ENCODE assay signal across 14 cellular contexts in genomic region chr14:96793547-96793946, GRCh38. TPM values are rescaled to one million over a fixed set of nuclear protein-coding genes. Genes with fewer than 3 reads are reported as not detected.
A peak's percentile ranks its signal among the peaks of the same experiment; 100 is the strongest.
DNase-seq lines count a peak whose midpoint lies in the region; ATAC-seq and TF ChIP-seq lines count a peak whose summit lies in the region.
"Had no signal": no experiment of that assay in that cellular context is flagged by ENCODE, and none has a peak within 500 bp of the region (broad histone marks: within the 10 kb centered on the region; RNA-seq: fewer than 3 reads in every experiment).

No MANE protein-coding gene starts in this region.

- H3K18ac ChIP-seq in H9 (ENCODE audit: insufficient read length, low read depth, low read length), result no peak overlapping the region

- no peak overlapping the region for H4K5ac ChIP-seq in H9 (ENCODE audit: insufficient read length, low read depth, low read length)

- H3K9me3 ChIP-seq in GM23248 (ENCODE audit: low read depth) (no peaks in the 10 kb centered on the region), PC-3 (ENCODE audit: low read length) (no peaks in the 10 kb centered on the region), H9 (ENCODE audit: control insufficient read depth, low read depth, low read length) (no peaks in the 10 kb centered on the region)

- H2BK12ac ChIP-seq in H9 (ENCODE audit: insufficient read length, low read depth, low read length), result no peak overlapping the region

- H4K20me1 ChIP-seq in GM23248 (ENCODE audit: insufficient read depth) (no peaks in the 10 kb centered on the region), PC-3 (ENCODE audit: low read length) (peaks cover 5% of the 10 kb centered on the region), H9 (ENCODE audit: control insufficient read depth, insufficient read depth, insufficient read length) (no peaks in the 10 kb centered on the region)

- no peak overlapping the region for H2BK120ac ChIP-seq in H9 (ENCODE audit: low read depth, low read length, poor library complexity, severe bottlenecking)

- POLR2A ChIA-PET in PC-3 (lab: Charles Lee; ENCODE audit: unreplicated experiment), result no interaction called here

- H3K4me1 ChIP-seq in GM23248 (ENCODE audit: insufficient read depth), result peaks cover 4% of the 10 kb centered on the region; the same call in 1 of the 2 replicates
- peaks cover 7% of the 10 kb centered on the region for H3K4me1 ChIP-seq in PC-3 (ENCODE audit: insufficient read depth, low read length)
- H3K4me1 ChIP-seq in H9 (ENCODE audit: insufficient read depth, low read length), result no peaks in the 10 kb centered on the region

- H4K8ac ChIP-seq in H9 (replicated peaks; ENCODE audit: insufficient read length, low read depth, low read length), result no peak overlapping the region

- H3K4me1 Mint-ChIP-seq in H9, result peaks cover 9 to 10% of the 10 kb centered on the region in 2 experiments

- H3T11ph ChIP-seq in H9 (ENCODE audit: low read length), result no peak overlapping the region

- TF ChIP-seq CTCF in PC-3 (conservative IDR thresholded peaks at IDR 0.05; ENCODE audit: low read depth, low read length), result no peak
- TF ChIP-seq CTCF in epithelial cell of esophagus (IDR thresholded peaks at IDR 0.05; ENCODE audit: insufficient read depth, low read depth, low read length, missing control alignments), result no peak
- no peak for TF ChIP-seq CTCF in H9 (conservative IDR thresholded peaks at IDR 0.05)

- CTCF ChIA-PET in PC-3 (lab: Charles Lee), result no interaction called here

- H2AFZ ChIP-seq in GM23248 (no peak overlapping the region), PC-3 (ENCODE audit: low read length) (no peak overlapping the region), H9 (ENCODE audit: low read length) (no peak overlapping the region)

- no peak overlapping the region for H2BK15ac ChIP-seq in H9 (ENCODE audit: low read depth, low read length)

- H3F3A ChIP-seq in GM23248 (ENCODE audit: insufficient read depth) (no peaks in the 10 kb centered on the region), PC-3 (ENCODE audit: low read length, unreplicated experiment) (no peaks in the 10 kb centered on the region)

- no peak for ATAC-seq in PC-3

- H3K27ac ChIP-seq in GM23248 (no peak overlapping the region), PC-3 (ENCODE audit: low read length) (no peak overlapping the region), H9 (ENCODE audit: insufficient read length, low read depth, low read length) (no peak overlapping the region)

- H3K36me3 ChIP-seq in GM23248 (ENCODE audit: low read depth), result no peaks in the 10 kb centered on the region
- H3K36me3 ChIP-seq in PC-3 (ENCODE audit: low read depth, low read length), result no peaks in the 10 kb centered on the region

- H3K4me2 ChIP-seq in GM23248 (ENCODE audit: unreplicated experiment) (no peak overlapping the region), PC-3 (ENCODE audit: low read length) (no peak overlapping the region), H9 (ENCODE audit: insufficient read depth, insufficient read length, low read length) (no peak overlapping the region)

- no peak overlapping the region for H2BK20ac ChIP-seq in H9 (ENCODE audit: low read depth, low read length, poor library complexity, severe bottlenecking)

- DNase-seq in DMS53 (lab: John Stamatoyannopoulos, UW), result peak; percentile 14
- DNase-seq in DMS53 treated with DMSO at 0.1 percent for 48 hours (lab: John Stamatoyannopoulos, UW; ENCODE audit: unreplicated experiment), result no peak
- peak; percentile 21 for DNase-seq in GM23248
- peak; percentile 42 for DNase-seq in PC-3
- DNase-seq in epithelial cell of esophagus (ENCODE audit: low read depth), result peak; percentile 47
- no peak for DNase-seq in DMS153 (lab: John Stamatoyannopoulos, UW)
- DNase-seq in H9, result no peak
- DNase-seq in COR-L47 (lab: John Stamatoyannopoulos, UW), result no peak
- DNase-seq: 8988T, NCI-H1105 treated with DMSO at 0.1 percent for 48 hours, NCI-H1694 treated with DMSO at 0.1 percent for 48 hours, NCI-H748 treated with DMSO at 0.1 percent for 48 hours, OCI-M1 had no signal

- no peak overlapping the region for H2BK5ac ChIP-seq in H9 (ENCODE audit: insufficient read length, low read length)

- in situ Hi-C loops in GM23248 (cut with MboI), result no loop called here

- no peak overlapping the region for H3K4me3 Mint-ChIP-seq in H9

- no peak overlapping the region for H3K23ac ChIP-seq in H9 (ENCODE audit: insufficient read length, low read depth, low read length)

- H3K9ac ChIP-seq in GM23248 (no peak overlapping the region), PC-3 (ENCODE audit: low read length) (no peak overlapping the region), H9 (ENCODE audit: extremely low read depth, insufficient read length, low read length) (no peak overlapping the region)

- no peak overlapping the region for H3K14ac ChIP-seq in H9 (ENCODE audit: insufficient read depth, low read length)

- H3K4me3 ChIP-seq in GM23248 (no peak overlapping the region), PC-3 (ENCODE audit: low read length) (no peak overlapping the region), epithelial cell of esophagus (ENCODE audit: low read length) (no peak overlapping the region)

- WGBS in GM23248 (ENCODE audit: low coverage in 1 of 2, low lambda C conversion rate in 2 of 2, missing lambda C conversion rate in 2 of 2), 2 experiments, result 16 to 17% methylated on average over 6 of the region's 6 CpGs
- WGBS in H9 (ENCODE audit: extremely low coverage, insufficient read length, low lambda C conversion rate), result no CpG with 5 or more reads among the region's 6 CpGs

- H3K79me2 ChIP-seq in GM23248 (ENCODE audit: insufficient read depth), result peaks cover 11% of the 10 kb centered on the region
- peaks cover 12% of the 10 kb centered on the region for H3K79me2 ChIP-seq in PC-3 (ENCODE audit: low read length)
- peaks cover 6% of the 10 kb centered on the region; the same call in 1 of the 2 replicates for H3K79me2 ChIP-seq in H9 (ENCODE audit: insufficient read depth, low read length)

- no peak overlapping the region for H3K56ac ChIP-seq in H9 (ENCODE audit: insufficient read length, low read depth, low read length)

- H3K9me2 ChIP-seq in GM23248 (ENCODE audit: insufficient read depth) (no peaks in the 10 kb centered on the region), PC-3 (replicated peaks; ENCODE audit: low read length) (no peaks in the 10 kb centered on the region)

- H2AK5ac ChIP-seq in H9 (ENCODE audit: insufficient read length, low read length), result no peak overlapping the region

- H3K23me2 ChIP-seq in H9 (ENCODE audit: insufficient read length, low read depth, low read length, poor library complexity, severe bottlenecking), result peaks cover 6% of the 10 kb centered on the region

- no peak overlapping the region for H4K91ac ChIP-seq in H9 (ENCODE audit: insufficient read length, low read depth, low read length)

- peaks cover 7% of the 10 kb centered on the region for H3K79me1 ChIP-seq in H9 (ENCODE audit: insufficient read depth, low read depth, low read length, poor library complexity, severe bottlenecking)

- no TSS peak for BruUV-seq in PC-3 (replicated peaks; lab: Mats Ljungman, UMichigan)

- no peak overlapping the region for H3K4ac ChIP-seq in H9 (ENCODE audit: low read depth, low read length)

- H3K9me3 Mint-ChIP-seq in H9, result no peaks in the 10 kb centered on the region; a peak in 1 of 5 replicates
- H3K9me3 Mint-ChIP-seq: CD14-positive monocyte had no signal

- no peaks in the 10 kb centered on the region for H3K36me3 Mint-ChIP-seq in H9 (ENCODE audit: insufficient read depth in 1 of 3, low read depth in 3 of 3)
- H3K36me3 Mint-ChIP-seq: CD14-positive monocyte had no signal

- H3K27me3 Mint-ChIP-seq in H9 (ENCODE audit: low read depth), result peaks cover 24% of the 10 kb centered on the region

- intact Hi-C loops in PC-3 (cut with micrococcal nuclease), result no loop called here

- H3K27me3 ChIP-seq in GM23248 (replicated peaks; ENCODE audit: insufficient read depth) (no peaks in the 10 kb centered on the region), PC-3 (ENCODE audit: low read length) (no peaks in the 10 kb centered on the region), H9 (ENCODE audit: insufficient read depth, low read length) (no peaks in the 10 kb centered on the region)

- no peak overlapping the region for H3K27ac Mint-ChIP-seq in H9

RNA-seq across cellular contexts. Expression of gene VRK1, which starts 3.6 kb away (rescaled TPM):
- 12.9 and 17.3 TPM in 2 replicates for total RNA-seq in GM23248 (2014; rRNA removed; shearing (Covaris generic))
- polyA plus RNA-seq in GM23248 (2016; fragmentation: Nextera tagmentation; extraction: Ambion mirVana), result 18.0 and 19.1 TPM in 2 replicates
- total RNA-seq in PC-3 (2014; rRNA removed) (39.1 and 46.7 TPM in 2 replicates), H9 (2021) (55.7 and 61.3 TPM in 2 replicates)

Comparison
In these comparisons a context has a peak if more than half of its experiments do, and no peak if none do; other contexts are left out.
1. DNase-seq: peak in DMS53 (single experiment), GM23248 (single experiment), PC-3 (single experiment) and epithelial cell of esophagus (single experiment); none in DMS53 treated with DMSO at 0.1 percent for 48 hours (single experiment), DMS153 (single experiment), H9 (single experiment) and COR-L47 (single experiment).